ENCODE assay signal across 15 cellular contexts in the genomic region with DNA sequence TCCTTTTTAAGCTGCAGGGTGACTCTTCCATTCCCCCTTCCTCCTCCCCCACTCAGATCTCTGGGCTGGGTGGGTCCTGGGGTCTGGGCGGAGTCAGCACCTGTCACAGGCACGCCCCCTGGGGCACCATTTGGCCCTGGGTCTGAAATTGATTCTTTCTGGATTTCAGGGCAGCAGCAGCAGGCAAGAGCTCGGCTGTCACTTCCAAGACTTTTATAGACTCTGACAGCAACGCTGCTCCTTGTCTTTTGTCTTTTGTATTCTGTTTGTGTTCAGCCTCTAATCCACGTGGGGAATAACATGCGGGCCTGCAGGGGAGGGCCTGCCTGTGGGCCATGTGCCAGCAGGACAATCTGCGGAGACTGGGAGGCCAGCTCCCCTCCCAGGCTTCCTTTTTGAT. TPM values are rescaled to one million over a fixed set of nuclear protein-coding genes. Genes with fewer than 3 reads are reported as not detected.
DNase-seq lines count a peak whose midpoint lies in the region; ATAC-seq and TF ChIP-seq lines count a peak whose summit lies in the region.
"Had no signal": no experiment of that assay in that cellular context is flagged by ENCODE, and none has a peak within 500 bp of the region (broad histone marks: within the 10 kb centered on the region; RNA-seq: fewer than 3 reads in every experiment).

No MANE protein-coding gene starts in this region.

- H3K36me3 ChIP-seq in iPS-15b (ENCODE audit: control insufficient read depth, insufficient read depth, low read length), result no peaks in the 10 kb centered on the region

- no peak overlapping the region for H3K9ac ChIP-seq in iPS-15b (ENCODE audit: low read depth, low read length)

- H3K4me3 Mint-ChIP-seq in Calu3 (ENCODE audit: low read depth, unreplicated experiment), result no peak overlapping the region
- H3K4me3 Mint-ChIP-seq: B cell, immature natural killer cell had no signal

- peak; percentile 28 for DNase-seq in Calu3
- DNase-seq in NCI-H1092 (lab: John Stamatoyannopoulos, UW), result peak; percentile 20
- DNase-seq in SHP77 treated with DMSO at 0.1 percent for 48 hours (lab: John Stamatoyannopoulos, UW), result peak; percentile 46
- DNase-seq in superior temporal gyrus (ENCODE audit: extremely low spot score), result no peak
- DNase-seq in nucleus accumbens (lab: John Stamatoyannopoulos, UW), result no peak
- DNase-seq: immature natural killer cell; naive thymus-derived CD4-positive, alpha-beta T cell; NCI-H1930 had no signal

- H3K9me3 ChIP-seq in iPS-15b (ENCODE audit: control insufficient read depth, insufficient read depth, low read length), result no peaks in the 10 kb centered on the region

- H3K27ac Mint-ChIP-seq in Calu3 (ENCODE audit: unreplicated experiment), result peak overlapping the region; percentile 3
- H3K27ac Mint-ChIP-seq: activated T-helper 2 cell treated with anti-CD3 and anti-CD28 coated beads, Interferon-gamma antibody, Interleukin-2, Interleukin-4, amounts not matched to agents 10 μg/mL and 5 μg/mL and 100 μg/mL, durations not matched to agents 14 hours and 24 hours and 36 hours; B cell; naive thymus-derived CD4-positive, alpha-beta T cell had no signal

- peak overlapping the region; percentile 14 for H3K4me3 ChIP-seq in iPS-15b (ENCODE audit: low read depth, low read length)

- peaks cover 9% of the 10 kb centered on the region for H3K9me3 Mint-ChIP-seq in Calu3 (ENCODE audit: low read depth, unreplicated experiment)
- H3K9me3 Mint-ChIP-seq: activated T-helper 2 cell treated with anti-CD3 and anti-CD28 coated beads, Interferon-gamma antibody, Interleukin-2, Interleukin-4, amounts not matched to agents 10 μg/mL and 5 μg/mL and 100 μg/mL, durations not matched to agents 14 hours and 24 hours and 36 hours had no signal

- no peaks in the 10 kb centered on the region for H3K36me3 Mint-ChIP-seq in Calu3 (ENCODE audit: insufficient read depth, unreplicated experiment)
- H3K36me3 Mint-ChIP-seq: naive thymus-derived CD4-positive, alpha-beta T cell had no signal

- peaks cover 5% of the 10 kb centered on the region for H3K27me3 ChIP-seq in iPS-15b (ENCODE audit: control insufficient read depth, insufficient read depth, low read length)

- CTCF ChIA-PET in Calu3 (lab: Charles Lee), result interaction anchor here (0.8 kb wide), 1 partner anchor 9 kb away, joined by 3 read pairs; no protein-coding TSS in a partner anchor

- no peaks in the 10 kb centered on the region for H3K27me3 Mint-ChIP-seq in Calu3 (ENCODE audit: unreplicated experiment)

- BruUV-seq in Calu3 (replicated peaks; lab: Mats Ljungman, UMichigan), result no TSS peak

- H3K4me1 ChIP-seq in iPS-15b (ENCODE audit: control insufficient read depth, insufficient read depth, low read length), result peaks cover 16% of the 10 kb centered on the region

- peaks cover 30% of the 10 kb centered on the region for H3K4me1 Mint-ChIP-seq in Calu3 (ENCODE audit: low read depth, unreplicated experiment)
- H3K4me1 Mint-ChIP-seq: immature natural killer cell had no signal

- ATAC-seq in GM21367 (IDR thresholded peaks at IDR 0.05; ENCODE audit: unreplicated experiment), result no peak
- ATAC-seq in GM21529 (IDR thresholded peaks at IDR 0.05; ENCODE audit: unreplicated experiment), result no peak
- ATAC-seq: activated CD4-positive, CD25-positive, alpha-beta regulatory T cell treated with anti-CD3 and anti-CD28 coated beads, Interleukin-2, amount 50 U/mL, for 24 hours; naive thymus-derived CD4-positive, alpha-beta T cell had no signal

- intact Hi-C loops in Calu3 (cut with micrococcal nuclease; ENCODE audit: unreplicated experiment), result no loop called here

- no peak for TF ChIP-seq CTCF in Calu3 (IDR thresholded peaks at IDR 0.05; ENCODE audit: unreplicated experiment)

RNA-seq across cellular contexts. Expression of a gene that starts 3.9 kb away (rescaled TPM):
- total RNA-seq in Calu3 (2022), result not detected in 2 replicates
- total RNA-seq: activated T-helper 2 cell treated with anti-CD3 and anti-CD28 coated beads, Interferon-gamma antibody, Interleukin-2, Interleukin-4, amounts not matched to agents 10 μg/mL and 5 μg/mL and 100 μg/mL, durations not matched to agents 14 hours and 24 hours and 36 hours; B cell; bronchial epithelial cell; naive thymus-derived CD4-positive, alpha-beta T cell had no signal

Comparison
In these comparisons a context has a peak if more than half of its experiments do, and no peak if none do; other contexts are left out.
1. DNase-seq: peak in Calu3 (single experiment), NCI-H1092 (single experiment) and SHP77 treated with DMSO at 0.1 percent for 48 hours (single experiment); none in superior temporal gyrus (single experiment) and nucleus accumbens (0 of 56).